In the genomic region with DNA sequence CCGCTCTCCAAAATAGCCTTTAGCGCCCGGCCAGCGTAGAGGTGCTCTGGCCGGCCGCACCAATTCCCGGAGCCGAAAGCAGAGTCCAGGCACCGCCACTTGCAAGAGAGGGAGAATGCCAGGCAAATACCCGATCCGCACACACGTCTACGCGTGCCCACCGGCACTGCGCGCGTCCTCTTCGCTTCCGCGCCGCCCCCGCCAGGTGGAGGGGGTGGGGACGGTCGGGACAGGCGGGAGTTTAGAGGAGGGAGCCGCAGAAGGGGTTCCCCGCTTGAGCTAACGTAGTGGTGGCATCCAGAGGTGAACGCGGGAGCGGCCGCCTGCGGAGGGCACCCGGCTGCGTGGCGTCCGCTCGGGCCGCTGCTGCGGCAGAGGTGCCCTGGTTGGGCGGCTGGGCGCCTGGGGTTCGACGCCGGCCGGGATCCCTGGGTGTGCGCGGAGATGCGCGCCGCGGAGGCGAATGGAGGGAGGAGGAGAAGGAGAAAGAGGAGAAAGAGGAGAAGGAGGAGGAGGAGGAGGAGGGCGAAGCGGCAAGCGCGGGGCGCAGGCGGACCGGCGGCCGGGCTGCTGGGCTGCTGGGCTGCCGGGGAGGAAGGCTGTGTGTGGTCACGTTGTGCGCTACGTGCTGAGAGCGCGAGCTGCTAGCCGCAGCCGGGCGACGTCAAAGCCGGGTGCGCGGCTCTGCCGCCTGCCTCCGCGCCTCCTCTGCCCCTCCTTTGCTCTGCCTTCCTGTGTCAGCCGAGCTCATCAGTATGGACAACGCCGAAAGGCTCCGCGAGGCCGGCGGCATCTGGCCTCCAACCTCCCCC, we compare ENCODE assay signal across 8 cellular contexts. TPM values are rescaled to one million over a fixed set of nuclear protein-coding genes. Genes with fewer than 3 reads are reported as not detected.
DNase-seq lines count a peak whose midpoint lies in the region; ATAC-seq and TF ChIP-seq lines count a peak whose summit lies in the region.

MDGA2 (minus strand) TSS at position 117 of the 812 bp plus-strand sequence.

- ATAC-seq in HG03280 (IDR thresholded peaks at IDR 0.05; ENCODE audit: unreplicated experiment) (no peak), HG03095 (IDR thresholded peaks at IDR 0.05; ENCODE audit: unreplicated experiment) (no peak), GM21786 (IDR thresholded peaks at IDR 0.05; ENCODE audit: unreplicated experiment) (no peak)

- H3K27ac ChIP-seq in SJCRH30: peak within 1 kb of the TSS; percentile 24
- H3K27ac ChIP-seq in hepatocyte: no peak within 1 kb of the TSS
- no peak within 1 kb of the TSS for H3K27ac ChIP-seq in skeletal muscle tissue (ENCODE audit: low read depth, low read length)

- H3K9me3 ChIP-seq in SJCRH30 (replicated peaks) (no peaks in the 10 kb centered on the region), hepatocyte (ENCODE audit: low read depth) (no peaks in the 10 kb centered on the region), skeletal muscle tissue (ENCODE audit: control insufficient read depth in 3 of 3, low read length in 3 of 3) (no peaks in the 10 kb centered on the region)

- TF ChIP-seq CTCF in hepatocyte (IDR thresholded peaks at IDR 0.05; ENCODE audit: poor library complexity): no peak

- no peak within 1 kb of the TSS for H3K9ac ChIP-seq in skeletal muscle tissue (ENCODE audit: low read depth in 1 of 3, low read length in 3 of 3)

- H4K20me1 ChIP-seq in hepatocyte (ENCODE audit: insufficient read depth, poor library complexity, severe bottlenecking): no peaks in the 10 kb centered on the region

- H3K79me2 ChIP-seq in hepatocyte: no peaks in the 10 kb centered on the region

- H2AFZ ChIP-seq in hepatocyte: peak within 1 kb of the TSS; percentile 88

- H3K4me1 ChIP-seq in SJCRH30: no peaks in the 10 kb centered on the region
- peaks cover 5% of the 10 kb centered on the region for H3K4me1 ChIP-seq in hepatocyte (ENCODE audit: insufficient read depth)
- peaks cover 4 to 11% (median 8%) of the 10 kb centered on the region in 3 donors for H3K4me1 ChIP-seq in skeletal muscle tissue (ENCODE audit: control insufficient read depth in 3 of 3, insufficient read depth in 3 of 3, low read length in 3 of 3)

- H3K4me2 ChIP-seq in hepatocyte: peak within 1 kb of the TSS; percentile 97

- no peaks in the 10 kb centered on the region for H3K9me2 ChIP-seq in hepatocyte (replicated peaks; ENCODE audit: insufficient read depth)

- H3K27me3 ChIP-seq in SJCRH30: no peaks in the 10 kb centered on the region
- H3K27me3 ChIP-seq in hepatocyte: peaks cover 71% of the 10 kb centered on the region
- H3K27me3 ChIP-seq in skeletal muscle tissue (ENCODE audit: control insufficient read depth in 3 of 3, insufficient read depth in 3 of 3, low read length in 3 of 3): peaks cover 28 to 44% (median 43%) of the 10 kb centered on the region in 3 donors

- DNase-seq in activated CD8-positive, alpha-beta memory T cell treated with anti-CD3 and anti-CD28 coated beads, Interleukin-2, amount 50 U/mL, for 48 hours: peak; percentile 49
- no peak for DNase-seq in activated CD8-positive, alpha-beta memory T cell treated with anti-CD3 and anti-CD28 coated beads, Interleukin-2, amount 50 U/mL, for 4 hours
- DNase-seq in SJCRH30 (peak; percentile 65 to 72), hepatocyte (ENCODE audit: low spot score) (peak; percentile 51)

- H3K4me3 ChIP-seq in SJCRH30: peak within 1 kb of the TSS; percentile 57
- peak within 1 kb of the TSS; percentile 58 for H3K4me3 ChIP-seq in hepatocyte
- H3K4me3 ChIP-seq in skeletal muscle tissue (ENCODE audit: low read length in 3 of 3): peak within 1 kb of the TSS in 2 of 3 donors; percentile 9 to 54

- 1% methylated on average over 75 of the region's 86 CpGs for WGBS in hepatocyte (ENCODE audit: low lambda C conversion rate, missing lambda C conversion rate)

- H3K36me3 ChIP-seq in SJCRH30: no peaks in the 10 kb centered on the region
- H3K36me3 ChIP-seq in hepatocyte (replicated peaks; ENCODE audit: insufficient read depth, low read depth): no peaks in the 10 kb centered on the region
- no peaks in the 10 kb centered on the region for H3K36me3 ChIP-seq in skeletal muscle tissue (ENCODE audit: control insufficient read depth in 3 of 3, insufficient read depth in 3 of 3, low read length in 3 of 3)

RNA-seq across cellular contexts. Expression of gene MDGA2, which starts in this region (rescaled TPM):
- 1.4 and 1.9 TPM in 2 replicates for total RNA-seq in SJCRH30 (2014; rRNA removed; shearing (Covaris generic))
- total RNA-seq in hepatocyte: 0.70 and 1.1 TPM in 2 replicates
- polyA plus RNA-seq in hepatocyte: 0.51 and 0.69 TPM in 2 replicates
- total RNA-seq in skeletal muscle tissue: 2.1 TPM
